ENCODE assay signal across 33 cellular contexts in the genomic region with DNA sequence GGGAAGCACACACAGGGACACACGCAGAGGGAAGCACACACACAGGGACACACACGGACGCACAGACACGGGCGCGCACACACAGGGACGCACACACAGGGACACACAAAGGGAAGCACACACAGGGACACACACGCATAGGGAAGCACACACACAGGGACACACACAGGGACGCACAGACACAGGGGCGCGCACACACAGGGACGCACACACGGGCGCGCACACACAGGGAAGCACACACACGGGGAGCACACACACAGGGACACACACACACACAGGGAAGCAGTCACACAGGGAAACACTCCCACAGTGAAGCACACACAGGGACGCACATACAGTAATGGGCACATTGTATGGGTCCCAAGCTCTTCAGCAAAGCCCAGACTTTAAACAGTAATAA.
"Had no signal": no experiment of that assay in that cellular context is flagged by ENCODE, and none has a peak within 500 bp of the region (broad histone marks: within the 10 kb centered on the region; RNA-seq: fewer than 3 reads in every experiment).

No MANE protein-coding gene starts in this region.

- H3K4me1 ChIP-seq: esophagus muscularis mucosa, foreskin keratinocyte, gastrocnemius medialis, heart right ventricle had no signal

- H3K36me3 ChIP-seq: brain microvascular endothelial cell, esophagus muscularis mucosa, gastrocnemius medialis, heart right ventricle, WERI-Rb-1 had no signal

- H3K9me3 ChIP-seq: esophagus muscularis mucosa, gastrocnemius medialis, heart right ventricle had no signal

- H3K27me3 ChIP-seq: brain microvascular endothelial cell, esophagus muscularis mucosa, foreskin keratinocyte, gastrocnemius medialis had no signal

- H3K27me3 Mint-ChIP-seq: activated CD4-positive, alpha-beta memory T cell treated with anti-CD3 and anti-CD28 coated beads for 36 hours; activated CD4-positive, alpha-beta T cell treated with anti-CD3 and anti-CD28 coated beads for 36 hours; activated CD4-positive, alpha-beta T cell treated with anti-CD3 and anti-CD28 coated beads, Interleukin-2, amount 10 ng/mL, durations not matched to agents 24 days and 14 days; activated naive CD4-positive, alpha-beta T cell treated with anti-CD3 and anti-CD28 coated beads, Interleukin-2, amount 10 ng/mL, durations not matched to agents 7 days and 5 days; activated naive CD8-positive, alpha-beta T cell; activated T-cell treated with anti-CD3 and anti-CD28 coated beads, Interleukin-2, amount 50 U/mL, for 24 hours; effector memory CD8-positive, alpha-beta T cell; T-cell had no signal

- H3K27ac Mint-ChIP-seq: activated CD4-positive, alpha-beta memory T cell treated with anti-CD3 and anti-CD28 coated beads for 36 hours; activated CD4-positive, alpha-beta T cell treated with anti-CD3 and anti-CD28 coated beads for 36 hours; activated CD4-positive, alpha-beta T cell treated with anti-CD3 and anti-CD28 coated beads, Interleukin-2, amount 10 ng/mL, durations not matched to agents 24 days and 14 days; activated CD8-positive, alpha-beta T cell treated with anti-CD3 and anti-CD28 coated beads, Interleukin-2, amount 10 ng/mL, durations not matched to agents 7 days and 5 days; activated naive CD4-positive, alpha-beta T cell treated with anti-CD3 and anti-CD28 coated beads, Interleukin-2, amount 10 ng/mL, durations not matched to agents 7 days and 5 days; activated naive CD8-positive, alpha-beta T cell; activated T-cell treated with anti-CD3 and anti-CD28 coated beads, Interleukin-2, amount 50 U/mL, for 24 hours; activated T-cell treated with anti-CD3 and anti-CD28 coated beads, Interleukin-2, amount 50 U/mL, for 72 hours; effector memory CD8-positive, alpha-beta T cell; T-cell; T-helper 1 cell treated with Interleukin-12 subunit alpha and Interleukin-12 subunit beta and Interleukin-4 antibody, amounts not matched to agents 30 μg/mL and 1 μg/mL, for 36 hours; T-helper 2 cell treated with Interferon-gamma antibody and Interleukin-4, amounts not matched to agents 5 μg/mL and 100 μg/mL, for 36 hours had no signal

- H3K36me3 Mint-ChIP-seq: activated CD4-positive, alpha-beta memory T cell treated with anti-CD3 and anti-CD28 coated beads for 36 hours; activated naive CD4-positive, alpha-beta T cell treated with anti-CD3 and anti-CD28 coated beads, Interleukin-2, amount 10 ng/mL, durations not matched to agents 7 days and 5 days; activated naive CD8-positive, alpha-beta T cell; T-cell had no signal

- H3K4me1 Mint-ChIP-seq: activated CD4-positive, alpha-beta T cell treated with anti-CD3 and anti-CD28 coated beads for 36 hours; activated CD4-positive, alpha-beta T cell treated with anti-CD3 and anti-CD28 coated beads, Interleukin-2, amount 10 ng/mL, durations not matched to agents 24 days and 14 days; activated naive CD4-positive, alpha-beta T cell treated with anti-CD3 and anti-CD28 coated beads, Interleukin-2, amount 10 ng/mL, durations not matched to agents 7 days and 5 days; T-cell had no signal

- DNase-seq: activated CD4-positive, alpha-beta memory T cell treated with anti-CD3 and anti-CD28 coated beads for 36 hours; activated CD4-positive, alpha-beta T cell treated with anti-CD3 and anti-CD28 coated beads for 36 hours; activated CD4-positive, alpha-beta T cell treated with anti-CD3 and anti-CD28 coated beads, Interleukin-2, amount 10 ng/mL, durations not matched to agents 24 days and 14 days; activated CD4-positive, CD25-positive, alpha-beta regulatory T cell; activated CD4-positive, CD25-positive, alpha-beta regulatory T cell treated with anti-CD3 and anti-CD28 coated beads, Interleukin-2, amount 50 U/mL, for 72 hours; activated CD8-positive, alpha-beta memory T cell treated with anti-CD3 and anti-CD28 coated beads, Interleukin-2, amount 50 U/mL, for 48 hours; activated CD8-positive, alpha-beta T cell treated with anti-CD3 and anti-CD28 coated beads, Interleukin-2, amount 10 ng/mL, durations not matched to agents 7 days and 5 days; activated gamma-delta T cell; activated naive CD4-positive, alpha-beta T cell; activated naive CD4-positive, alpha-beta T cell treated with anti-CD3 and anti-CD28 coated beads, Interleukin-2, amount 10 ng/mL, durations not matched to agents 7 days and 5 days; activated T-cell treated with anti-CD3 and anti-CD28 coated beads for 4 hours; activated T-cell treated with anti-CD3 and anti-CD28 coated beads, Interleukin-2, amount 50 U/mL, for 24 hours; activated T-cell treated with anti-CD3 and anti-CD28 coated beads, Interleukin-2, amount 50 U/mL, for 72 hours; amniotic stem cell; anterior cingulate cortex; brain microvascular endothelial cell; caudate nucleus; cortex of kidney; dermis blood vessel endothelial cell; effector CD4-positive, alpha-beta T cell; effector memory CD8-positive, alpha-beta T cell; erythroblast; foreskin keratinocyte; gastrocnemius medialis; glutamatergic neuron; heart right ventricle; T-cell; T1000; WERI-Rb-1 had no signal

- H3K9me3 Mint-ChIP-seq: activated CD4-positive, alpha-beta T cell treated with anti-CD3 and anti-CD28 coated beads, Interleukin-2, amount 10 ng/mL, durations not matched to agents 24 days and 14 days had no signal

- H3K4me3 Mint-ChIP-seq: activated CD4-positive, alpha-beta memory T cell treated with anti-CD3 and anti-CD28 coated beads for 36 hours; activated CD4-positive, alpha-beta T cell treated with anti-CD3 and anti-CD28 coated beads for 36 hours; activated CD4-positive, alpha-beta T cell treated with anti-CD3 and anti-CD28 coated beads, Interleukin-2, amount 10 ng/mL, durations not matched to agents 24 days and 14 days; activated CD8-positive, alpha-beta T cell treated with anti-CD3 and anti-CD28 coated beads, Interleukin-2, amount 10 ng/mL, durations not matched to agents 7 days and 5 days; activated naive CD4-positive, alpha-beta T cell treated with anti-CD3 and anti-CD28 coated beads, Interleukin-2, amount 10 ng/mL, durations not matched to agents 7 days and 5 days; activated naive CD8-positive, alpha-beta T cell; activated T-cell treated with anti-CD3 and anti-CD28 coated beads, Interleukin-2, amount 50 U/mL, for 24 hours; activated T-cell treated with anti-CD3 and anti-CD28 coated beads, Interleukin-2, amount 50 U/mL, for 72 hours; effector memory CD8-positive, alpha-beta T cell; T-cell; T-helper 1 cell treated with Interleukin-12 subunit alpha and Interleukin-12 subunit beta and Interleukin-4 antibody, amounts not matched to agents 30 μg/mL and 1 μg/mL, for 36 hours; T-helper 2 cell treated with Interferon-gamma antibody and Interleukin-4, amounts not matched to agents 5 μg/mL and 100 μg/mL, for 36 hours had no signal

- H3K4me3 ChIP-seq: esophagus muscularis mucosa, gastrocnemius medialis, heart right ventricle had no signal

- H3K27ac ChIP-seq: brain microvascular endothelial cell, esophagus muscularis mucosa, foreskin keratinocyte, gastrocnemius medialis, heart right ventricle, WERI-Rb-1 had no signal

- ATAC-seq: activated CD4-positive, alpha-beta T cell treated with anti-CD3 and anti-CD28 coated beads for 36 hours; activated CD8-positive, alpha-beta T cell treated with anti-CD3 and anti-CD28 coated beads, Interleukin-2, amount 10 ng/mL, durations not matched to agents 7 days and 5 days; activated T-cell treated with anti-CD3 and anti-CD28 coated beads, Interleukin-2, amount 50 U/mL, for 72 hours; effector memory CD8-positive, alpha-beta T cell; foreskin keratinocyte; gastrocnemius medialis; T-cell had no signal
